In genomic region chr15:93861956-93862741, GRCh38 we compare ENCODE assay signal across 15 cellular contexts.
DNase-seq lines count a peak whose midpoint lies in the region; ATAC-seq and TF ChIP-seq lines count a peak whose summit lies in the region.
"Had no signal": no experiment of that assay in that cellular context is flagged by ENCODE, and none has a peak within 500 bp of the region (broad histone marks: within the 10 kb centered on the region; RNA-seq: fewer than 3 reads in every experiment).

No MANE protein-coding gene starts in this region.

- intact Hi-C loops in lower leg skin (cut with DNase I; ENCODE audit: low total_unique reads): no loop called here

- 89 to 90% methylated on average over 5 of the region's 5 CpGs for WGBS in lower leg skin, 2 donors

- no peak for TF ChIP-seq POLR2A in lower leg skin (IDR thresholded peaks at IDR 0.05)

- DNase-seq in CD1c-positive myeloid dendritic cell (ENCODE audit: extremely low spot score): peak; percentile 58
- peak; percentile 65 for DNase-seq in MV-4-11 (lab: John Stamatoyannopoulos, UW)
- peak; percentile 69 for DNase-seq in epithelial cell of esophagus (ENCODE audit: low read depth)
- peak; percentile 9 for DNase-seq in pons (ENCODE audit: low spot score)
- DNase-seq in lower leg skin (ENCODE audit: low spot score in 2 of 2): no peak
- no peak for DNase-seq in kidney tubule cell (ENCODE audit: low spot score)
- DNase-seq: activated CD4-positive, alpha-beta T cell treated with anti-CD3 and anti-CD28 coated beads for 1 hour; activated gamma-delta T cell treated with Interleukin-2 at 50 U/mL for 16 hours; NCI-H1930; NCI-H524; stimulated activated CD4-positive, alpha-beta T cell treated with anti-CD3 and anti-CD28 coated beads, Interleukin-15, amount 100 ng/mL, for 24 hours; stimulated activated naive CD8-positive, alpha-beta T cell treated with anti-CD3 and anti-CD28 coated beads, Interleukin-15, amount 100 ng/mL, for 72 hours had no signal

- ATAC-seq in GM18519 (IDR thresholded peaks at IDR 0.05; ENCODE audit: low FRiP score, unreplicated experiment) (no peak), GM21529 (IDR thresholded peaks at IDR 0.05; ENCODE audit: unreplicated experiment) (no peak)

- H3K4me3 ChIP-seq in epithelial cell of esophagus (ENCODE audit: low read length): no peak overlapping the region
- no peak overlapping the region for H3K4me3 ChIP-seq in lower leg skin (ENCODE audit: low read depth, poor library complexity, severe bottlenecking)
- H3K4me3 ChIP-seq: prostate gland had no signal

- TF ChIP-seq CTCF in epithelial cell of esophagus (IDR thresholded peaks at IDR 0.05; ENCODE audit: insufficient read depth, low read depth, low read length, missing control alignments) (no peak), lower leg skin (IDR thresholded peaks at IDR 0.05) (no peak)

Comparison
In these comparisons a context has a peak if more than half of its experiments do, and no peak if none do; other contexts are left out.
1. DNase-seq: peak in CD1c-positive myeloid dendritic cell (single experiment), MV-4-11 (single experiment), epithelial cell of esophagus (single experiment) and pons (single experiment); none in lower leg skin (0 of 2) and kidney tubule cell (single experiment).